In the genomic region with DNA sequence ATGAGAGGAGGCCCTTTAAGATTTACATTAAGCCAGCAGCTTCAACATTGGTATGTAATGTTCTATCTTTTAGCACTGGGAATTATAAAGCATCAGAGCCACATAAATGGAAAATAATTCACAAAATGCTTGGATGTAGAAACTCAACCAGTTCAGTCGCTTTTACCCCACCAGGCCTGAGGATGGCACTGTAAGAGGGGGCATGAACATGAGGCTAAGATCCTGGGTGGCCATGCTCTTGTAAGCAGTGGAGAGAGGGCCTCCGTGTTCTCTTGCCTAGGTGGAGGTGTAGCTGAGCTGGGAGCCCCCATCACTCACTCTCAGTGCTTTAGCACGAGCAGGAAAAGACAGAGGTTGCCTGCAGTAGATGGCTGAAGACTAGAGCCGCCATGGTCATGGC, we compare ENCODE assay signal across 17 cellular contexts.
DNase-seq lines count a peak whose midpoint lies in the region; ATAC-seq and TF ChIP-seq lines count a peak whose summit lies in the region.
"Had no signal": no experiment of that assay in that cellular context is flagged by ENCODE, and none has a peak within 500 bp of the region (broad histone marks: within the 10 kb centered on the region; RNA-seq: fewer than 3 reads in every experiment).

No MANE protein-coding gene starts in this region.

- no peaks in the 10 kb centered on the region for H3K27me3 Mint-ChIP-seq in activated CD8-positive, alpha-beta memory T cell treated with anti-CD3 and anti-CD28 coated beads, Interleukin-2, amount 10 ng/mL, durations not matched to agents 7 days and 5 days

- no peaks in the 10 kb centered on the region for H3K27me3 ChIP-seq in suprapubic skin
- H3K27me3 ChIP-seq: body of pancreas, esophagus muscularis mucosa had no signal

- no peak for TF ChIP-seq EP300 in suprapubic skin (IDR thresholded peaks at IDR 0.05)

- TF ChIP-seq POLR2A in suprapubic skin (IDR thresholded peaks at IDR 0.05), result no peak

- no peaks in the 10 kb centered on the region for H3K9me3 ChIP-seq in suprapubic skin
- H3K9me3 ChIP-seq: body of pancreas, esophagus muscularis mucosa, mucosa of descending colon had no signal

- 87% methylated on average over 4 of the region's 4 CpGs for WGBS in suprapubic skin

- no peak overlapping the region for H3K27ac Mint-ChIP-seq in activated CD8-positive, alpha-beta memory T cell treated with anti-CD3 and anti-CD28 coated beads, Interleukin-2, amount 10 ng/mL, durations not matched to agents 7 days and 5 days
- H3K27ac Mint-ChIP-seq: activated CD4-positive, alpha-beta T cell treated with anti-CD3 and anti-CD28 coated beads for 36 hours; CD8-positive, alpha-beta T cell had no signal

- H3K36me3 ChIP-seq in suprapubic skin, result no peaks in the 10 kb centered on the region
- H3K36me3 ChIP-seq: esophagus muscularis mucosa had no signal

- no peak for ATAC-seq in GM18517 (IDR thresholded peaks at IDR 0.05; ENCODE audit: unreplicated experiment)
- ATAC-seq in activated CD8-positive, alpha-beta memory T cell treated with anti-CD3 and anti-CD28 coated beads, Interleukin-2, amount 10 ng/mL, durations not matched to agents 7 days and 5 days, result no peak
- ATAC-seq: activated CD4-positive, alpha-beta T cell treated with anti-CD3 and anti-CD28 coated beads for 36 hours; body of pancreas; CD8-positive, alpha-beta T cell; mucosa of descending colon; stimulated activated naive CD8-positive, alpha-beta T cell treated with anti-CD3 and anti-CD28 coated beads, Interleukin-15, Interleukin-2, amounts not matched to agents 100 U/mL and 50 U/mL, for 24 hours had no signal

- DNase-seq in AG10803 (ENCODE audit: low read depth), result no peak
- no peak for DNase-seq in HFF-Myc (ENCODE audit: extremely low read depth, low read depth)
- DNase-seq in amniotic epithelial cell (ENCODE audit: low read depth), result peak; percentile 28
- peak; percentile 51 for DNase-seq in iPS-NIHi7 (ENCODE audit: extremely low spot score)
- no peak for DNase-seq in SK-N-DZ (ENCODE audit: low spot score)
- no peak for DNase-seq in suprapubic skin (ENCODE audit: low spot score in 2 of 2)
- DNase-seq in activated CD8-positive, alpha-beta memory T cell treated with anti-CD3 and anti-CD28 coated beads, Interleukin-2, amount 10 ng/mL, durations not matched to agents 7 days and 5 days, result no peak
- DNase-seq: activated CD4-positive, alpha-beta T cell treated with anti-CD3 and anti-CD28 coated beads for 36 hours; body of pancreas; CD8-positive, alpha-beta T cell; immature natural killer cell; mucosa of descending colon; NCI-H2081 treated with DMSO at 0.1 percent for 48 hours; stimulated activated CD4-positive, alpha-beta T cell treated with anti-CD3 and anti-CD28 coated beads, Interleukin-4, amount 100 ng/mL, for 4 hours; stimulated activated naive CD8-positive, alpha-beta T cell treated with anti-CD3 and anti-CD28 coated beads, Interleukin-15, Interleukin-2, amounts not matched to agents 100 U/mL and 50 U/mL, for 24 hours had no signal

- CTCF ChIA-PET in activated CD8-positive, alpha-beta memory T cell treated with anti-CD3 and anti-CD28 coated beads, Interleukin-2, amount 10 ng/mL, durations not matched to agents 7 days and 5 days (lab: Charles Lee), result no interaction called here

- no peak overlapping the region for H3K27ac ChIP-seq in suprapubic skin
- H3K27ac ChIP-seq: body of pancreas, esophagus muscularis mucosa had no signal

- H3K4me3 ChIP-seq in AG10803 (ENCODE audit: low read length) (no peak overlapping the region), HFF-Myc (replicated peaks; ENCODE audit: low read depth, low read length) (no peak overlapping the region), suprapubic skin (no peak overlapping the region)
- H3K4me3 ChIP-seq: body of pancreas, esophagus muscularis mucosa, mucosa of descending colon had no signal

- TF ChIP-seq CTCF in AG10803 (conservative IDR thresholded peaks at IDR 0.05; ENCODE audit: low read length) (peak; percentile 13; the same call in 1 of the 2 replicates), HFF-Myc (IDR thresholded peaks at IDR 0.05; ENCODE audit: low read depth, low read length, missing control alignments) (peak; percentile 40), suprapubic skin (IDR thresholded peaks at IDR 0.05) (no peak)

- H3K4me3 Mint-ChIP-seq in activated CD8-positive, alpha-beta memory T cell treated with anti-CD3 and anti-CD28 coated beads, Interleukin-2, amount 10 ng/mL, durations not matched to agents 7 days and 5 days, result no peak overlapping the region
- H3K4me3 Mint-ChIP-seq: activated CD4-positive, alpha-beta T cell treated with anti-CD3 and anti-CD28 coated beads for 36 hours; CD8-positive, alpha-beta T cell had no signal

- peaks cover 5% of the 10 kb centered on the region for H3K4me1 Mint-ChIP-seq in activated CD8-positive, alpha-beta memory T cell treated with anti-CD3 and anti-CD28 coated beads, Interleukin-2, amount 10 ng/mL, durations not matched to agents 7 days and 5 days

- no peaks in the 10 kb centered on the region for H3K36me3 Mint-ChIP-seq in activated CD8-positive, alpha-beta memory T cell treated with anti-CD3 and anti-CD28 coated beads, Interleukin-2, amount 10 ng/mL, durations not matched to agents 7 days and 5 days
- H3K36me3 Mint-ChIP-seq: CD8-positive, alpha-beta T cell; immature natural killer cell had no signal

- no peaks in the 10 kb centered on the region for H3K9me3 Mint-ChIP-seq in activated CD8-positive, alpha-beta memory T cell treated with anti-CD3 and anti-CD28 coated beads, Interleukin-2, amount 10 ng/mL, durations not matched to agents 7 days and 5 days (ENCODE audit: low read depth)
- H3K9me3 Mint-ChIP-seq: immature natural killer cell had no signal

- peaks cover 3% of the 10 kb centered on the region for H3K4me1 ChIP-seq in suprapubic skin
- H3K4me1 ChIP-seq: body of pancreas, esophagus muscularis mucosa had no signal

Comparison
In these comparisons a context has a peak if more than half of its experiments do, and no peak if none do; other contexts are left out.
1. DNase-seq: peak in amniotic epithelial cell (single experiment) and iPS-NIHi7 (single experiment); none in AG10803 (single experiment), HFF-Myc (single experiment), SK-N-DZ (single experiment), suprapubic skin (0 of 2) and activated CD8-positive, alpha-beta memory T cell treated with anti-CD3 and anti-CD28 coated beads, Interleukin-2, amount 10 ng/mL, durations not matched to agents 7 days and 5 days (single experiment).
2. CTCF ChIP-seq: peak in AG10803 (single experiment) and HFF-Myc (single experiment); none in suprapubic skin (0 of 2).